Comparison of ENCODE assay signal across 1 cellular context in genomic region chr6:74000582-74000981, GRCh38.
TF ChIP-seq lines count a peak whose summit lies in the region.

No MANE protein-coding gene starts in this region.

TF ChIP-seq in GM23338, 12 proteins besides CTCF, POLR2A, EP300 and RAD21 (continued from another document):
- no peak for TF ChIP-seq REST (IDR thresholded peaks at IDR 0.05; ENCODE audit: unreplicated experiment)
- no peak for TF ChIP-seq JUNB (IDR thresholded peaks at IDR 0.05; ENCODE audit: unreplicated experiment)
- TF ChIP-seq CREB1 (CRISPR knock-in tag; IDR thresholded peaks at IDR 0.05; ENCODE audit: low read depth), result no peak
- no peak for TF ChIP-seq NANOG (IDR thresholded peaks at IDR 0.05; ENCODE audit: borderline replicate concordance)
- no peak for TF ChIP-seq ZNF462 (CRISPR knock-in tag; IDR thresholded peaks at IDR 0.05)
TF ChIP-seq in GM23338: peak in this region for 0.
